8 cellular contexts compared by ENCODE assay signal in the genomic region with DNA sequence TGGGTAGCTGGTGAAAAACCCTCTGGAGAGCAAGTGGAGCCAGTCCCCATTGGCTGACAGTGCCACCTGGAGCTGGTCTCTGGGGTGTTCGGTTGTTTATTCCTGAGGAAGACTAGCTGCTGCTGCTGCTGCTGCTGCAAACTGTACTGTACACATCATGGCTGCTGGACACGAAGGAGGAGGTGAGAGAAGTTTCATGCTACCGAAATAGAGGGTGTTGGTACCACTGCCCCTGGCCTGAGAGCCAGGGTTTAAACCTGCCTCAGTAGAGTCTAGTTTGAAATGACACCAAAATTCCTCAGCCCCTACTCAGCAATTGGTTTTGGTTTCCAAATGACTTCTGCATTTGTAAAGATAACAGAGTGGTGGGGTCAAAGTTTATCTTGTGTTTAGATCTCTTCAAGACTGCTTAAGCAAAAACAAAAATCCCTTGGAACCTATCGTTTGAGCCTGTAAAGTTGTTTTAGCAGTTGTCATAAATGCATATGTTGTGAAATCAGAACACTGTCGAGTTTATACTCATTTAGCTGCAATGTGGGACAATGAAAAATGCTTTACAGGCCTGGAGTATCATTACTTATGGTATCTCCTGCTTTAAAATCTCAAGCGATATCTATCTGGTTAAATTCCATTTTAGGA. TPM values are rescaled to one million over a fixed set of nuclear protein-coding genes. Genes with fewer than 3 reads are reported as not detected.
A peak's percentile ranks its signal among the peaks of the same experiment; 100 is the strongest.
DNase-seq lines count a peak whose midpoint lies in the region; ATAC-seq lines count a peak whose summit lies in the region.

No MANE protein-coding gene starts in this region.

- H3K27me3 Mint-ChIP-seq in activated naive CD8-positive, alpha-beta T cell = no peaks in the 10 kb centered on the region
- H3K27me3 Mint-ChIP-seq in naive thymus-derived CD8-positive, alpha-beta T cell = no peaks in the 10 kb centered on the region

- H3K4me1 Mint-ChIP-seq in activated naive CD8-positive, alpha-beta T cell (ENCODE audit: low read depth) = peaks cover 51% of the 10 kb centered on the region
- H3K4me1 Mint-ChIP-seq in naive thymus-derived CD8-positive, alpha-beta T cell = peaks cover 0 to 35% (median 12%) of the 10 kb centered on the region in 4 donors

- no peaks in the 10 kb centered on the region for H3K9me3 Mint-ChIP-seq in activated naive CD8-positive, alpha-beta T cell (ENCODE audit: low read depth)
- H3K9me3 Mint-ChIP-seq in naive thymus-derived CD8-positive, alpha-beta T cell = no peaks in the 10 kb centered on the region

- ATAC-seq in GM18867 (IDR thresholded peaks at IDR 0.05; ENCODE audit: unreplicated experiment) (peak; percentile 49), HG02970 (IDR thresholded peaks at IDR 0.05; ENCODE audit: low FRiP score, unreplicated experiment) (no peak), esophagus mucosa (no peak), GM18858 (IDR thresholded peaks at IDR 0.05; ENCODE audit: unreplicated experiment) (no peak)
- no peak for ATAC-seq in naive thymus-derived CD8-positive, alpha-beta T cell

- peak; percentile 32 for DNase-seq in HS-5 (ENCODE audit: low read depth)
- no peak for DNase-seq in naive thymus-derived CD8-positive, alpha-beta T cell
- DNase-seq in foreskin melanocyte = no peak

- H3K4me3 Mint-ChIP-seq in activated naive CD8-positive, alpha-beta T cell = peak overlapping the region; percentile 48
- H3K4me3 Mint-ChIP-seq in naive thymus-derived CD8-positive, alpha-beta T cell = peak overlapping the region in 2 of 10 donors; percentile 45 to 46

- POLR2A ChIA-PET in naive thymus-derived CD8-positive, alpha-beta T cell (lab: Charles Lee) = no interaction called here

- peaks cover 3% of the 10 kb centered on the region for H3K36me3 Mint-ChIP-seq in activated naive CD8-positive, alpha-beta T cell
- peaks cover 0 to 41% (median 6%) of the 10 kb centered on the region in 3 donors for H3K36me3 Mint-ChIP-seq in naive thymus-derived CD8-positive, alpha-beta T cell

- peak overlapping the region; percentile 72 for H3K27ac Mint-ChIP-seq in activated naive CD8-positive, alpha-beta T cell
- peak overlapping the region; percentile 39 to 82 (median 62) for H3K27ac Mint-ChIP-seq in naive thymus-derived CD8-positive, alpha-beta T cell

RNA-seq across cellular contexts. Expression of a gene that starts 40.8 kb away (rescaled TPM):
- 10 to 100 TPM; 45.6 to 47.3 TPM for total RNA-seq in naive thymus-derived CD8-positive, alpha-beta T cell
- polyA plus RNA-seq in naive thymus-derived CD8-positive, alpha-beta T cell = 10 to 100 TPM; 83.3 to 96.4 (median 90.4) TPM
- 83.7 TPM for total RNA-seq in esophagus mucosa
